In genomic region chrX:133448512-133449076, GRCh38 we compare ENCODE assay signal across 18 cellular contexts. TPM values are rescaled to one million over a fixed set of nuclear protein-coding genes. Genes with fewer than 3 reads are reported as not detected.
DNase-seq lines count a peak whose midpoint lies in the region; ATAC-seq and TF ChIP-seq lines count a peak whose summit lies in the region.
"Had no signal": no experiment of that assay in that cellular context is flagged by ENCODE, and none has a peak within 500 bp of the region (broad histone marks: within the 10 kb centered on the region; RNA-seq: fewer than 3 reads in every experiment).

No MANE protein-coding gene starts in this region.

- in situ Hi-C loops in astrocyte of the spinal cord (cut with HindIII; ENCODE audit: low sequenced_read_pairs): no loop called here

- no peak for TF ChIP-seq POLR2A in spleen (IDR thresholded peaks at IDR 0.05)
- no peak for TF ChIP-seq POLR2A in body of pancreas (IDR thresholded peaks at IDR 0.05)

- H3K27me3 ChIP-seq in left lung: no peaks in the 10 kb centered on the region
- H3K27me3 ChIP-seq in smooth muscle cell (ENCODE audit: low read depth): no peaks in the 10 kb centered on the region
- peaks cover 0 to 4% (median 0%) of the 10 kb centered on the region in 7 donors for H3K27me3 ChIP-seq in spleen (replicated peaks in 1 of 7)
- H3K27me3 ChIP-seq in body of pancreas: no peaks in the 10 kb centered on the region
- H3K27me3 ChIP-seq: gastrocnemius medialis, uterus had no signal

- H3K9me3 ChIP-seq in left lung: no peaks in the 10 kb centered on the region
- no peaks in the 10 kb centered on the region for H3K9me3 ChIP-seq in smooth muscle cell (replicated peaks; ENCODE audit: low read depth)
- H3K9me3 ChIP-seq in spleen: no peaks in the 10 kb centered on the region
- no peaks in the 10 kb centered on the region for H3K9me3 ChIP-seq in body of pancreas
- H3K9me3 ChIP-seq: gastrocnemius medialis, uterus had no signal

- no peak overlapping the region for H3K4me2 ChIP-seq in smooth muscle cell

- no peaks in the 10 kb centered on the region for H4K20me1 ChIP-seq in smooth muscle cell (ENCODE audit: low read depth)

- WGBS in smooth muscle cell (ENCODE audit: low lambda C conversion rate): 40% methylated on average over 4 of the region's 4 CpGs
- WGBS in spleen, 5 donors: 57 to 78% (median 66%) methylated on average over 3 to 4 of the region's 4 CpGs
- 38 to 46% methylated on average over 4 of the region's 4 CpGs for WGBS in body of pancreas, 2 donors

- no peaks in the 10 kb centered on the region for H3K79me2 ChIP-seq in smooth muscle cell (ENCODE audit: low read depth)

- H3K4me3 ChIP-seq in astrocyte of the spinal cord (ENCODE audit: low read depth, low read length): no peak overlapping the region
- no peak overlapping the region for H3K4me3 ChIP-seq in left lung
- no peak overlapping the region for H3K4me3 ChIP-seq in smooth muscle cell
- H3K4me3 ChIP-seq in spleen: no peak overlapping the region
- no peak overlapping the region for H3K4me3 ChIP-seq in body of pancreas
- H3K4me3 ChIP-seq: gastrocnemius medialis, uterus had no signal

- H3F3A ChIP-seq in smooth muscle cell (ENCODE audit: low read depth): no peaks in the 10 kb centered on the region

- no peak overlapping the region for H2AFZ ChIP-seq in smooth muscle cell (ENCODE audit: low read depth)

- TF ChIP-seq CTCF in astrocyte of the spinal cord (IDR thresholded peaks at IDR 0.05; ENCODE audit: low read depth, low read length) (no peak), left lung (IDR thresholded peaks at IDR 0.05) (no peak), smooth muscle cell (IDR thresholded peaks at IDR 0.05; ENCODE audit: borderline replicate concordance, insufficient read depth, poor library complexity, severe bottlenecking) (no peak), spleen (IDR thresholded peaks at IDR 0.05 in 8 of 11, conservative IDR thresholded peaks at IDR 0.05 in 3 of 11) (no peak), body of pancreas (IDR thresholded peaks at IDR 0.05) (no peak)

- ATAC-seq in left lung: peak; percentile 79
- ATAC-seq in body of pancreas: no peak
- ATAC-seq: gastrocnemius medialis, Right ventricle myocardium inferior had no signal

- H3K27ac ChIP-seq in left lung: no peak overlapping the region
- H3K27ac ChIP-seq in smooth muscle cell (ENCODE audit: low read depth): peak overlapping the region; percentile 17
- H3K27ac ChIP-seq in spleen: no peak overlapping the region
- H3K27ac ChIP-seq in body of pancreas: no peak overlapping the region
- H3K27ac ChIP-seq: gastrocnemius medialis, uterus had no signal

- intact Hi-C loops in left lung (cut with DNase I): no loop called here
- intact Hi-C loops in spleen (cut with DNase I; ENCODE audit: low total_unique reads): no loop called here
- intact Hi-C loops in body of pancreas (cut with DNase I): no loop called here

- H3K9ac ChIP-seq in smooth muscle cell (ENCODE audit: low read depth): no peak overlapping the region

- H3K36me3 ChIP-seq in left lung (no peaks in the 10 kb centered on the region), smooth muscle cell (ENCODE audit: low read depth) (no peaks in the 10 kb centered on the region), spleen (no peaks in the 10 kb centered on the region), body of pancreas (replicated peaks in 1 of 2; ENCODE audit: insufficient read depth in 1 of 2, low read depth in 2 of 2) (no peaks in the 10 kb centered on the region)
- H3K36me3 ChIP-seq: gastrocnemius medialis, uterus had no signal

- peak; percentile 10 for DNase-seq in NCI-H510A treated with DMSO at 0.1 percent for 48 hours (lab: John Stamatoyannopoulos, UW)
- DNase-seq in NCI-H510A (lab: John Stamatoyannopoulos, UW): no peak
- DNase-seq in astrocyte of the spinal cord (ENCODE audit: low read depth, low spot score): peak; percentile 4
- DNase-seq in left lung: no peak
- DNase-seq in smooth muscle cell (lab: John Stamatoyannopoulos, UW; ENCODE audit: unreplicated experiment): no peak
- DNase-seq in spleen: no peak
- no peak for DNase-seq in body of pancreas
- no peak for DNase-seq in NCI-H1105 (lab: John Stamatoyannopoulos, UW)
- DNase-seq: activated CD4-positive, alpha-beta T cell treated with anti-CD3 and anti-CD28 coated beads for 4 hours; activated naive CD8-positive, alpha-beta T cell treated with anti-CD3 and anti-CD28 coated beads for 36 hours; C1 segment of cervical spinal cord; gastrocnemius medialis; NCI-H1417; NCI-H69; stimulated activated CD4-positive, alpha-beta T cell treated with anti-CD3 and anti-CD28 coated beads, Interleukin-15, amount 100 ng/mL, for 24 hours; SW 1271; uterus had no signal

- H3K4me1 ChIP-seq in left lung: no peaks in the 10 kb centered on the region
- H3K4me1 ChIP-seq in smooth muscle cell (ENCODE audit: low read depth): no peaks in the 10 kb centered on the region
- H3K4me1 ChIP-seq in spleen: no peaks in the 10 kb centered on the region
- no peaks in the 10 kb centered on the region for H3K4me1 ChIP-seq in body of pancreas
- H3K4me1 ChIP-seq: gastrocnemius medialis, uterus had no signal

RNA-seq across cellular contexts. Expression of gene GPC4, which starts 33.3 kb away (rescaled TPM):
- total RNA-seq in left lung (10 to 100 TPM; 34.4 to 59.9 TPM), smooth muscle cell (32.7 and 36.4 TPM in 2 replicates), spleen (10 to 100 TPM in 1 of 7 donors, 1 to 10 TPM in 6; 3.8 to 17.7 (median 5.9) TPM), body of pancreas (10 to 100 TPM in 1 of 2 donors, 1 to 10 TPM in 1; 9.3 to 11.2 TPM)
- polyA plus RNA-seq in smooth muscle cell (33.4 and 36.7 TPM in 2 replicates), spleen (1 to 10 TPM in 2 of 3 donors, under 1 TPM in 1; 0.70 to 1.8 (median 1.3) TPM)
- total RNA-seq: activated naive CD8-positive, alpha-beta T cell treated with anti-CD3 and anti-CD28 coated beads for 36 hours had no signal

Comparison
In these comparisons a context has a peak if more than half of its experiments do, and no peak if none do; other contexts are left out.
1. DNase-seq: peak in NCI-H510A treated with DMSO at 0.1 percent for 48 hours (single experiment) and astrocyte of the spinal cord (single experiment); none in NCI-H510A (single experiment), left lung (0 of 2), smooth muscle cell (single experiment), spleen (single experiment), body of pancreas (0 of 4) and NCI-H1105 (single experiment).